9 cellular contexts compared by ENCODE assay signal in the genomic region with DNA sequence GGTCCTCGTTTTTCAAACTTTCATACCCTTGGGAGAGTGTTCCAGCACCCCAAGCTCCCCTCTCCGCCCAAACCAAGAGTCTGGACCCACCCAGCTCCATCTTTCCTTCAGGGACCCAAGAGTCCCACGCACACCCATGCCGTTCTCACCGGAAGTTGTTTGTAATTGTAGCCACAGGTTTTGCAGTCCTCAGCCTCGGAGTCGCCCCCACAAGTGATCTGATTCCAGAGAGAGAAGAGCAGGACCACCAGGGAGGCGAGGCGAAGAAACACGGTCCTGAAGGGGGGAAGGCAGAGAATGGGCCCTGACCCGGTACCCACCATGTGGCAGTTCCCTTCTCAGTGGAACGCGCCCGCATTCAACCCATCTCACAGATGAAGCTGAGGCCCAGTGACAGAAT. TPM values are rescaled to one million over a fixed set of nuclear protein-coding genes. Genes with fewer than 3 reads are reported as not detected.
DNase-seq lines count a peak whose midpoint lies in the region; ATAC-seq and TF ChIP-seq lines count a peak whose summit lies in the region.
"Had no signal": no experiment of that assay in that cellular context is flagged by ENCODE, and none has a peak within 500 bp of the region (broad histone marks: within the 10 kb centered on the region; RNA-seq: fewer than 3 reads in every experiment).

No MANE protein-coding gene starts in this region.

- no TSS peak for BruUV-seq in Panc1 (replicated peaks; lab: Mats Ljungman, UMichigan)

- peak overlapping the region; percentile 100 for H3K4me2 ChIP-seq in DND-41 (ENCODE audit: insufficient read depth, low read length)

- intact Hi-C loops in Panc1 (cut with micrococcal nuclease; ENCODE audit: unreplicated experiment): no loop called here
- intact Hi-C loops in esophagus muscularis mucosa (cut with DNase I): no loop called here
- intact Hi-C loops in psoas muscle (cut with DNase I): loop anchor here in 1 of 2 donors (10.0 kb wide), 1 partner anchor 232 kb away; no protein-coding TSS in a partner anchor

- H3K9me3 ChIP-seq in DND-41 (ENCODE audit: insufficient read depth, low read length, severe bottlenecking) (no peaks in the 10 kb centered on the region), Panc1 (ENCODE audit: control insufficient read depth, insufficient read depth, low read depth, low read length) (no peaks in the 10 kb centered on the region), esophagus muscularis mucosa (no peaks in the 10 kb centered on the region), psoas muscle (no peaks in the 10 kb centered on the region)
- H3K9me3 ChIP-seq: gastrocnemius medialis had no signal

- in situ Hi-C loops in Panc1 (cut with HindIII; ENCODE audit: low pct_unique_long_range_greater_than_20kb, low sequenced_read_pairs): no loop called here

- H3K4me3 ChIP-seq in DND-41 (ENCODE audit: low read depth in 1 of 2, low read length in 2 of 2) (peak overlapping the region; percentile 23 to 88; a peak in 3 of 4 replicates), Panc1 (ENCODE audit: low read depth in 2 of 2, low read length in 2 of 2) (peak overlapping the region; percentile 76 to 84), esophagus muscularis mucosa (peak overlapping the region; percentile 46 to 66 (median 51)), psoas muscle (peak overlapping the region; percentile 55)

- TF ChIP-seq CTCF in DND-41 (IDR thresholded peaks at IDR 0.05; ENCODE audit: borderline replicate concordance, extremely low read depth, low read length, poor library complexity, severe bottlenecking) (no peak), Panc1 (IDR thresholded peaks at IDR 0.05) (no peak), esophagus muscularis mucosa (IDR thresholded peaks at IDR 0.05) (no peak), psoas muscle (IDR thresholded peaks at IDR 0.05) (no peak)

- TF ChIP-seq POLR2A in esophagus muscularis mucosa (IDR thresholded peaks at IDR 0.05; ENCODE audit: low read depth): no peak

- peak overlapping the region; percentile 82 for H3K27ac ChIP-seq in DND-41 (ENCODE audit: low read length)
- no peak overlapping the region for H3K27ac ChIP-seq in Panc1 (ENCODE audit: low read length)
- H3K27ac ChIP-seq in esophagus muscularis mucosa (replicated peaks in 1 of 4): peak overlapping the region in 3 of 4 donors; percentile 92 to 97 (median 93)
- no peak overlapping the region for H3K27ac ChIP-seq in psoas muscle
- no peak overlapping the region for H3K27ac ChIP-seq in substantia nigra (ENCODE audit: low read depth, low read length, poor library complexity, severe bottlenecking)
- H3K27ac ChIP-seq: gastrocnemius medialis had no signal

- H4K20me1 ChIP-seq in DND-41 (ENCODE audit: insufficient read depth, low read length): peaks cover 18% of the 10 kb centered on the region

- POLR2A ChIA-PET in Panc1 (lab: Charles Lee): interaction anchor here (0.6 kb wide), 1 partner anchor 26 kb away, joined by 3 read pairs; no protein-coding TSS in a partner anchor

- 71% methylated on average over 14 of the region's 14 CpGs for WGBS in esophagus muscularis mucosa
- WGBS in psoas muscle, 3 donors: 66 to 80% (median 71%) methylated on average over 14 of the region's 14 CpGs

- peak; percentile 33 for DNase-seq in DND-41
- DNase-seq in Panc1 (ENCODE audit: low read depth, low spot score): no peak
- DNase-seq in esophagus muscularis mucosa (ENCODE audit: extremely low spot score): no peak
- DNase-seq in psoas muscle: no peak
- DNase-seq in substantia nigra (lab: John Stamatoyannopoulos, UW): no peak
- no peak for DNase-seq in activated CD4-positive, CD25-positive, alpha-beta regulatory T cell (lab: John Stamatoyannopoulos, UW)
- no peak for DNase-seq in GF-D8 (lab: John Stamatoyannopoulos, UW)

- peaks cover 51% of the 10 kb centered on the region for H3K4me1 ChIP-seq in DND-41 (ENCODE audit: insufficient read depth, low read length)
- H3K4me1 ChIP-seq in Panc1 (ENCODE audit: control insufficient read depth, insufficient read depth, low read length): peaks cover 20% of the 10 kb centered on the region
- H3K4me1 ChIP-seq in esophagus muscularis mucosa: peaks cover 45 to 60% (median 56%) of the 10 kb centered on the region in 4 donors
- peaks cover 27% of the 10 kb centered on the region for H3K4me1 ChIP-seq in psoas muscle

- no peaks in the 10 kb centered on the region for H3K27me3 ChIP-seq in DND-41 (ENCODE audit: insufficient read depth, low read length, poor library complexity)
- no peaks in the 10 kb centered on the region for H3K27me3 ChIP-seq in Panc1 (ENCODE audit: control insufficient read depth, insufficient read depth, low read length)
- H3K27me3 ChIP-seq in esophagus muscularis mucosa: peaks cover 0 to 33% (median 7%) of the 10 kb centered on the region in 4 donors
- H3K27me3 ChIP-seq in psoas muscle (ENCODE audit: insufficient read depth in 3 of 3, low read length in 2 of 3): peaks cover 0 to 16% (median 0%) of the 10 kb centered on the region in 3 donors

- H2AFZ ChIP-seq in DND-41 (ENCODE audit: low read depth, low read length): peak overlapping the region; percentile 90

- TF ChIP-seq EP300 in esophagus muscularis mucosa (IDR thresholded peaks at IDR 0.05): no peak

- peak overlapping the region; percentile 59 for H3K9ac ChIP-seq in DND-41 (ENCODE audit: low read depth, low read length)

- CTCF ChIA-PET in Panc1 (lab: Charles Lee): interaction anchor here (0.7 kb wide), 1 partner anchor 102 kb away, joined by 5 read pairs; no protein-coding TSS in a partner anchor

- H3K36me3 ChIP-seq in DND-41 (ENCODE audit: insufficient read depth, low read length) (peaks cover 6% of the 10 kb centered on the region), Panc1 (ENCODE audit: control insufficient read depth, insufficient read depth, low read length) (peaks cover 3% of the 10 kb centered on the region; the same call in 1 of the 2 replicates), esophagus muscularis mucosa (peaks cover 3 to 5% (median 4%) of the 10 kb centered on the region in 4 donors), psoas muscle (ENCODE audit: insufficient read depth in 1 of 2, low read depth in 1 of 2) (peaks cover 0 to 5% of the 10 kb centered on the region in 2 donors)

- ATAC-seq in DND-41 (ENCODE audit: insufficient read depth, low read depth) (no peak), Panc1 (no peak), psoas muscle (no peak), HG03457 (IDR thresholded peaks at IDR 0.05; ENCODE audit: unreplicated experiment) (no peak)
- ATAC-seq: gastrocnemius medialis had no signal

- H3K79me2 ChIP-seq in DND-41 (ENCODE audit: insufficient read depth, low read length): peaks cover 32% of the 10 kb centered on the region

RNA-seq across cellular contexts. Expression of a gene that starts 3.4 kb away (rescaled TPM):
- 11.2 TPM for total RNA-seq in Panc1 (2021; ENCODE audit: unreplicated experiment)
- 19.3 TPM for polyA plus RNA-seq in Panc1 (2012; ENCODE audit: insufficient read length)
- 10 to 100 TPM in 3 of 4 donors, 1 to 10 TPM in 1; 10.0 to 12.7 (median 11.5) TPM for total RNA-seq in esophagus muscularis mucosa
- total RNA-seq in psoas muscle: 10 to 100 TPM in 1 of 4 donors, 1 to 10 TPM in 3; 5.8 to 10.2 (median 7.0) TPM
- polyA plus RNA-seq in psoas muscle: 10 to 100 TPM; 11.4 to 19.6 (median 12.1) TPM

RNA-seq across cellular contexts. Expression of a gene that starts 10.1 kb away (rescaled TPM):
- total RNA-seq in Panc1 (2021; ENCODE audit: unreplicated experiment) (5.1 TPM), esophagus muscularis mucosa (under 1 TPM in 3 of 4 donors, not detected in 1; 0.26 to 0.98 (median 0.33) TPM), psoas muscle (1 to 10 TPM in 1 of 4 donors, under 1 TPM in 2, not detected in 1; 0.55 to 2.5 (median 0.74) TPM)
- polyA plus RNA-seq in Panc1 (2012; ENCODE audit: insufficient read length): 8.4 TPM
- polyA plus RNA-seq in psoas muscle: under 1 TPM; 0.64 to 0.70 (median 0.70) TPM

RNA-seq across cellular contexts. Expression of a gene that starts 25.3 kb away (rescaled TPM):
- 111 TPM for total RNA-seq in Panc1 (2021; ENCODE audit: unreplicated experiment)
- polyA plus RNA-seq in Panc1 (2012; ENCODE audit: insufficient read length): 184 TPM
- total RNA-seq in esophagus muscularis mucosa: 10 to 100 TPM; 15.1 to 25.3 (median 21.1) TPM
- total RNA-seq in psoas muscle: 10 to 100 TPM; 19.4 to 28.4 (median 20.4) TPM
- 10 to 100 TPM; 14.1 to 16.1 (median 16.1) TPM for polyA plus RNA-seq in psoas muscle

RNA-seq across cellular contexts. Expression of a gene that starts 26.5 kb away (rescaled TPM):
- total RNA-seq in Panc1 (2021; ENCODE audit: unreplicated experiment) (264 TPM), esophagus muscularis mucosa (10 to 100 TPM; 40.3 to 83.2 (median 59.4) TPM), psoas muscle (10 to 100 TPM in 3 of 4 donors, 1 to 10 TPM in 1; 6.2 to 17.8 (median 11.4) TPM)
- 301 TPM for polyA plus RNA-seq in Panc1 (2012; ENCODE audit: insufficient read length)
- 10 to 100 TPM in 1 of 3 donors, 1 to 10 TPM in 2; 6.3 to 11.4 (median 8.4) TPM for polyA plus RNA-seq in psoas muscle

RNA-seq across cellular contexts. Expression of a gene that starts 28.2 kb away (rescaled TPM):
- total RNA-seq in Panc1 (2021; ENCODE audit: unreplicated experiment): 194 TPM
- polyA plus RNA-seq in Panc1 (2012; ENCODE audit: insufficient read length): 160 TPM
- 100 to 1,000 TPM in 1 of 4 donors, 10 to 100 TPM in 3; 49.4 to 103 (median 86.8) TPM for total RNA-seq in esophagus muscularis mucosa
- total RNA-seq in psoas muscle: 10 to 100 TPM; 17.4 to 44.6 (median 19.2) TPM
- polyA plus RNA-seq in psoas muscle: 10 to 100 TPM; 15.5 to 42.6 (median 24.5) TPM

Comparison
In these comparisons a context has a peak if more than half of its experiments do, and no peak if none do; other contexts are left out.
1. H3K27ac ChIP-seq: peak in DND-41 (single experiment) and esophagus muscularis mucosa (3 of 4); none in Panc1 (single experiment), psoas muscle (single experiment) and substantia nigra (single experiment).
2. Peak in every context shown above with its lines, with median percentiles within 50 percentile points of each other: H3K4me3 ChIP-seq.